Comparison of ENCODE assay signal across 7 cellular contexts in genomic region chr10:14953452-14954000, GRCh38. TPM values are rescaled to one million over a fixed set of nuclear protein-coding genes. Genes with fewer than 3 reads are reported as not detected.
A peak's percentile ranks its signal among the peaks of the same experiment; 100 is the strongest.
DNase-seq lines count a peak whose midpoint lies in the region; ATAC-seq and TF ChIP-seq lines count a peak whose summit lies in the region.

No MANE protein-coding gene starts in this region.

- H3K9me2 ChIP-seq in neural cell (ENCODE audit: insufficient read depth, low read length) = no peaks in the 10 kb centered on the region

- H3K79me2 ChIP-seq in fibroblast of lung (ENCODE audit: control insufficient read depth, insufficient read depth, low read length) (peaks cover 34% of the 10 kb centered on the region), neural cell (replicated peaks; ENCODE audit: insufficient read depth, low read length) (no peaks in the 10 kb centered on the region)

- no peak for TF ChIP-seq EP300 in neural cell (conservative IDR thresholded peaks at IDR 0.05; ENCODE audit: poor library complexity, severe bottlenecking)

- no peaks in the 10 kb centered on the region for H4K20me1 ChIP-seq in fibroblast of lung (ENCODE audit: control insufficient read depth, extremely low read depth, insufficient read depth, low read length)
- no peaks in the 10 kb centered on the region for H4K20me1 ChIP-seq in neural cell (ENCODE audit: insufficient read depth)

- no peaks in the 10 kb centered on the region for H3F3A ChIP-seq in neural cell (ENCODE audit: insufficient read depth, low read length, poor library complexity, severe bottlenecking)

- H3K9me3 ChIP-seq in fibroblast of lung (ENCODE audit: control insufficient read depth, insufficient read depth, low read depth, low read length) (no peaks in the 10 kb centered on the region), neural cell (ENCODE audit: low read length) (no peaks in the 10 kb centered on the region)

- H3K36me3 ChIP-seq in fibroblast of lung (ENCODE audit: control insufficient read depth, insufficient read depth, low read length) (no peaks in the 10 kb centered on the region), neural cell (ENCODE audit: insufficient read depth, low read length) (no peaks in the 10 kb centered on the region)

- H3K4me3 ChIP-seq in fibroblast of lung (replicated peaks in 1 of 4; ENCODE audit: control extremely low read depth in 1 of 4, insufficient read depth in 1 of 4, low read depth in 3 of 4, low read length in 4 of 4) (peak overlapping the region; percentile 54 to 82 (median 76)), neural cell (ENCODE audit: low read length) (peak overlapping the region; percentile 87)

- TF ChIP-seq RAD21 in neural cell (conservative IDR thresholded peaks at IDR 0.05) = peak; percentile 18

- no peaks in the 10 kb centered on the region for H3K27me3 ChIP-seq in fibroblast of lung (ENCODE audit: control insufficient read depth, insufficient read depth, low read length)
- H3K27me3 ChIP-seq in neural cell (ENCODE audit: insufficient read depth, low read depth, low read length) = no peaks in the 10 kb centered on the region

- H3K4me2 ChIP-seq in fibroblast of lung (ENCODE audit: extremely low read depth, insufficient read depth, low read length) (peak overlapping the region; percentile 95), neural cell (ENCODE audit: low read length) (peak overlapping the region; percentile 25)

- ATAC-seq in GM21381 (IDR thresholded peaks at IDR 0.05; ENCODE audit: unreplicated experiment) = peak; percentile 47

- peak overlapping the region; percentile 80 for H3K9ac ChIP-seq in fibroblast of lung (ENCODE audit: insufficient read depth, low read length)
- H3K9ac ChIP-seq in neural cell (ENCODE audit: low read length) = peak overlapping the region; percentile 64

- H3K4me1 ChIP-seq in fibroblast of lung (ENCODE audit: control insufficient read depth, extremely low read depth, insufficient read depth, low read length) = peaks cover 2% of the 10 kb centered on the region

- TF ChIP-seq CTCF in VCaP (conservative IDR thresholded peaks at IDR 0.05) (peak; percentile 27), fibroblast of lung (conservative IDR thresholded peaks at IDR 0.05 in 1 of 2, IDR thresholded peaks at IDR 0.05 in 1 of 2; ENCODE audit: low read depth in 1 of 2, low read length in 2 of 2) (peak; percentile 9 to 23), neural cell (IDR thresholded peaks at IDR 0.05; ENCODE audit: poor library complexity, severe bottlenecking) (no peak)

- H3K27ac ChIP-seq in VCaP = peak overlapping the region; percentile 82
- peak overlapping the region; percentile 82 for H3K27ac ChIP-seq in fibroblast of lung (ENCODE audit: insufficient read depth, low read length)
- no peak overlapping the region for H3K27ac ChIP-seq in neural cell (ENCODE audit: low read length)

- DNase-seq in GM04503 (ENCODE audit: low read depth) = peak; percentile 28
- peak; percentile 19 for DNase-seq in HS-27A (ENCODE audit: low read depth)
- DNase-seq in fibroblast of lung (ENCODE audit: low read depth in 2 of 2) = peak; percentile 71 to 73
- DNase-seq in SKM-1 (lab: John Stamatoyannopoulos, UW; ENCODE audit: unreplicated experiment) = no peak

- peak overlapping the region; percentile 78 for H2AFZ ChIP-seq in fibroblast of lung (ENCODE audit: low read length)
- H2AFZ ChIP-seq in neural cell (ENCODE audit: low read depth, low read length) = peak overlapping the region; percentile 81

TF ChIP-seq in neural cell, 6 proteins besides CTCF, POLR2A, EP300 and RAD21:
- TF ChIP-seq TAF1 (IDR thresholded peaks at IDR 0.05; ENCODE audit: low read depth) (no peak), POLR2AphosphoS5 (IDR thresholded peaks at IDR 0.05) (no peak), SMC3 (conservative IDR thresholded peaks at IDR 0.05; ENCODE audit: poor library complexity) (peak; percentile 37), EZH2 (IDR thresholded peaks at IDR 0.05; ENCODE audit: borderline replicate concordance, insufficient read depth, low read length, poor library complexity, severe bottlenecking) (no peak)

RNA-seq across cellular contexts. Expression of gene DCLRE1C, which starts 0.4 kb away (rescaled TPM):
- total RNA-seq in fibroblast of lung = 9.5 and 13.4 TPM in 2 replicates
- polyA plus RNA-seq in fibroblast of lung (7.6 and 8.9 TPM in 2 replicates), neural cell (7.5 TPM in 2 replicates)
- polyA plus RNA-seq in fibroblast of lung (2012) = 4.0 and 5.3 TPM in 2 replicates
- polyA minus RNA-seq in fibroblast of lung (ENCODE audit: low replicate concordance) (0.55 and 0.74 TPM in 2 replicates), neural cell (12.3 and 13.1 TPM in 2 replicates)

RNA-seq across cellular contexts. Expression of gene MEIG1, which starts 5.7 kb away (rescaled TPM):
- total RNA-seq in fibroblast of lung = 0.26 and 0.33 TPM in 2 replicates
- 0.18 TPM in 1 of 2 replicates, not detected in the other for polyA plus RNA-seq in fibroblast of lung
- polyA plus RNA-seq in fibroblast of lung (2012) = 0.24 and 0.28 TPM in 2 replicates
- not detected in 2 replicates for polyA minus RNA-seq in fibroblast of lung (ENCODE audit: low replicate concordance)
- polyA plus RNA-seq in neural cell = 2.0 TPM in 1 of 2 replicates, not detected in the other
- not detected in 2 replicates for polyA minus RNA-seq in neural cell
